ENCODE assay signal across 16 cellular contexts in genomic region chr12:110545812-110546211, GRCh38. TPM values are rescaled to one million over a fixed set of nuclear protein-coding genes. Genes with fewer than 3 reads are reported as not detected.
DNase-seq lines count a peak whose midpoint lies in the region; ATAC-seq and TF ChIP-seq lines count a peak whose summit lies in the region.
"Had no signal": no experiment of that assay in that cellular context is flagged by ENCODE, and none has a peak within 500 bp of the region (broad histone marks: within the 10 kb centered on the region; RNA-seq: fewer than 3 reads in every experiment).

No MANE protein-coding gene starts in this region.

- H2AFZ ChIP-seq in smooth muscle cell (ENCODE audit: low read depth): no peak overlapping the region

- H3K4me3 Mint-ChIP-seq in T-helper 17 cell: no peak overlapping the region
- H3K4me3 Mint-ChIP-seq: activated T-cell treated with anti-CD3 and anti-CD28 coated beads, Interleukin-2, amount 50 U/mL, for 4 hours had no signal

- H3F3A ChIP-seq in smooth muscle cell (ENCODE audit: low read depth): peaks cover 8% of the 10 kb centered on the region

- DNase-seq in DMS53 (lab: John Stamatoyannopoulos, UW) (peak; percentile 21), DMS53 treated with DMSO at 0.1 percent for 48 hours (lab: John Stamatoyannopoulos, UW; ENCODE audit: unreplicated experiment) (no peak), T-helper 17 cell (no peak), esophagus muscularis mucosa (ENCODE audit: extremely low spot score) (no peak), smooth muscle cell (lab: John Stamatoyannopoulos, UW; ENCODE audit: unreplicated experiment) (no peak), NCI-H446 treated with DMSO at 0.1 percent for 48 hours (lab: John Stamatoyannopoulos, UW) (no peak)
- DNase-seq: activated T-cell treated with anti-CD3 and anti-CD28 coated beads, Interleukin-2, amount 50 U/mL, for 4 hours; central memory CD4-positive, alpha-beta T cell; KG1; left lung; pancreas; stimulated activated CD4-positive, alpha-beta T cell treated with anti-CD3 and anti-CD28 coated beads, Interleukin-4, amount 100 ng/mL, for 1 hour had no signal

- H3K27me3 ChIP-seq in esophagus muscularis mucosa (no peaks in the 10 kb centered on the region), smooth muscle cell (ENCODE audit: low read depth) (no peaks in the 10 kb centered on the region)
- H3K27me3 ChIP-seq: left lung, pancreas had no signal

- H3K4me1 ChIP-seq in esophagus muscularis mucosa: peaks cover 60 to 100% (median 100%) of the 10 kb centered on the region in 4 donors
- H3K4me1 ChIP-seq in smooth muscle cell (ENCODE audit: low read depth): no peaks in the 10 kb centered on the region

- no peaks in the 10 kb centered on the region for H3K36me3 Mint-ChIP-seq in T-helper 17 cell (ENCODE audit: low read depth)

- no peak for TF ChIP-seq POLR2A in esophagus muscularis mucosa (IDR thresholded peaks at IDR 0.05; ENCODE audit: low read depth)

- H3K4me3 ChIP-seq in esophagus muscularis mucosa: no peak overlapping the region
- H3K4me3 ChIP-seq in smooth muscle cell: no peak overlapping the region
- H3K4me3 ChIP-seq: left lung, pancreas had no signal

- H3K27ac ChIP-seq in esophagus muscularis mucosa (replicated peaks in 1 of 4) (peak overlapping the region; percentile 83 to 92 (median 89)), smooth muscle cell (ENCODE audit: low read depth) (peak overlapping the region; percentile 26)
- H3K27ac ChIP-seq: 22Rv1, pancreas had no signal

- no peaks in the 10 kb centered on the region for H3K79me2 ChIP-seq in smooth muscle cell (ENCODE audit: low read depth)

- no peaks in the 10 kb centered on the region for H3K27me3 Mint-ChIP-seq in T-helper 17 cell

- H3K4me1 Mint-ChIP-seq in T-helper 17 cell: peaks cover 23% of the 10 kb centered on the region

- TF ChIP-seq EP300 in esophagus muscularis mucosa (IDR thresholded peaks at IDR 0.05): no peak

- no peak for TF ChIP-seq CTCF in esophagus muscularis mucosa (IDR thresholded peaks at IDR 0.05)
- no peak for TF ChIP-seq CTCF in smooth muscle cell (IDR thresholded peaks at IDR 0.05; ENCODE audit: borderline replicate concordance, insufficient read depth, poor library complexity, severe bottlenecking)

- ATAC-seq in T-helper 17 cell (no peak), HG02884 (IDR thresholded peaks at IDR 0.05; ENCODE audit: unreplicated experiment) (no peak), GM19035 (IDR thresholded peaks at IDR 0.05; ENCODE audit: unreplicated experiment) (no peak)
- ATAC-seq: activated T-cell treated with anti-CD3 and anti-CD28 coated beads, Interleukin-2, amount 50 U/mL, for 4 hours; HCT116; left lung had no signal

- no peak overlapping the region for H3K9ac ChIP-seq in smooth muscle cell (ENCODE audit: low read depth)

- H3K9me3 ChIP-seq in T-helper 17 cell (ENCODE audit: control insufficient read depth, low read length, poor library complexity, severe bottlenecking) (no peaks in the 10 kb centered on the region), esophagus muscularis mucosa (no peaks in the 10 kb centered on the region), smooth muscle cell (replicated peaks; ENCODE audit: low read depth) (no peaks in the 10 kb centered on the region)
- H3K9me3 ChIP-seq: left lung, pancreas had no signal

- peak overlapping the region; percentile 9 for H3K4me2 ChIP-seq in smooth muscle cell

- peak overlapping the region; percentile 54 for H3K27ac Mint-ChIP-seq in T-helper 17 cell

- peaks cover 0 to 24% (median 6%) of the 10 kb centered on the region in 4 donors for H3K36me3 ChIP-seq in esophagus muscularis mucosa
- no peaks in the 10 kb centered on the region for H3K36me3 ChIP-seq in smooth muscle cell (ENCODE audit: low read depth)

- intact Hi-C loops in esophagus muscularis mucosa (cut with DNase I): loop anchor here (5.0 kb wide), 1 partner anchor 36 kb away; the partner anchor contains the start of gene PPTC7

- WGBS in esophagus muscularis mucosa: 90% methylated on average over 10 of the region's 10 CpGs
- 95% methylated on average over 10 of the region's 10 CpGs for WGBS in smooth muscle cell (ENCODE audit: low lambda C conversion rate)

- peaks cover 39% of the 10 kb centered on the region for H4K20me1 ChIP-seq in smooth muscle cell (ENCODE audit: low read depth)

RNA-seq across cellular contexts. Expression of gene PPTC7, which starts 37.3 kb away (rescaled TPM):
- total RNA-seq in T-helper 17 cell (10 to 100 TPM; 45.5 to 49.4 TPM), esophagus muscularis mucosa (10 to 100 TPM; 36.6 to 55.6 (median 53.2) TPM), smooth muscle cell (8.9 and 9.4 TPM in 2 replicates)
- polyA plus RNA-seq in smooth muscle cell: 3.6 and 4.5 TPM in 2 replicates

RNA-seq across cellular contexts. Expression of gene RAD9B, which starts 43.7 kb away (rescaled TPM):
- total RNA-seq in T-helper 17 cell (under 1 TPM; 0.37 to 0.62 TPM), esophagus muscularis mucosa (1 to 10 TPM in 3 of 4 donors, under 1 TPM in 1; 0.98 to 5.0 (median 2.0) TPM), smooth muscle cell (not detected in 2 replicates)
- 0.64 TPM in 1 of 2 replicates, not detected in the other for polyA plus RNA-seq in smooth muscle cell

RNA-seq across cellular contexts. Expression of gene VPS29, which starts 43.9 kb away (rescaled TPM):
- total RNA-seq in T-helper 17 cell: 10 to 100 TPM; 81.0 to 96.3 TPM
- total RNA-seq in esophagus muscularis mucosa: 100 to 1,000 TPM; 126 to 166 (median 156) TPM
- total RNA-seq in smooth muscle cell: 72.9 and 85.1 TPM in 2 replicates
- 136 TPM in 2 replicates for polyA plus RNA-seq in smooth muscle cell
